ENCODE assay signal across 29 cellular contexts in the genomic region with DNA sequence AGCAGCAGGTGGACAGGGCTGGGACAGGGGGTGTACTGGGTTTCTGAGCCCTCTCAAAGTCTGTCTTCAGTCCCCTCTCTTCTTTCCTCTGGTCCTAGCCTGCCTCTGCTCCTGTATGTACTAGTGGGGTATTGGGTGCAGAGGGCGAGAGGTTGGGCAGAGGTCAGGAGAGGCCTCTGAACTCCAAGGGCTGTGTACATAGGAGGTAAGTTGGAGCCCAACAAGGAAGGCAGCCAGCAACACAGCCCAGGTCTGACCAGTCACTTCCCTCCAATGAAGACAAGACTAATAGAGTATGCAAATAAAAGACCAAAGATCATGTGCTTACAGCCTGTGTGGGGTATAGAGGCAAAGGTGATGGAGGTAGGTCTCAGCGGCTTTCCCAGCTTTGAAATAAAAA. TPM values are rescaled to one million over a fixed set of nuclear protein-coding genes. Genes with fewer than 3 reads are reported as not detected.
"Had no signal": no experiment of that assay in that cellular context is flagged by ENCODE, and none has a peak within 500 bp of the region (broad histone marks: within the 10 kb centered on the region; RNA-seq: fewer than 3 reads in every experiment).

A gene (minus strand): TSS at position 90 of the 400 bp plus-strand sequence. CDS start 181 bp downstream, outside the sequence.

- DNase-seq: activated CD4-positive, alpha-beta T cell treated with anti-CD3 and anti-CD28 coated beads for 36 hours; activated CD4-positive, alpha-beta T cell treated with anti-CD3 and anti-CD28 coated beads, Interleukin-2, amount 50 U/mL, for 48 hours; activated CD4-positive, CD25-positive, alpha-beta regulatory T cell; activated CD8-positive, alpha-beta memory T cell treated with anti-CD3 and anti-CD28 coated beads for 24 hours; activated effector memory CD4-positive, alpha-beta T cell treated with Interleukin-2 at 50 U/mL for 16 hours; activated naive CD4-positive, alpha-beta T cell treated with Interleukin-2 at 50 U/mL for 16 hours; adrenal gland; brain microvascular endothelial cell; foreskin fibroblast; heart left ventricle; hypothalamus; lower lobe of right lung; mesenchymal stem cell; mucosa of descending colon; ovary; retina; sigmoid colon; stimulated activated naive CD4-positive, alpha-beta T cell treated with Interleukin-2 at 50 U/mL for 16 hours; T-helper 1 cell; testis; transverse colon had no signal

- H3K4me3 Mint-ChIP-seq: activated CD4-positive, alpha-beta T cell treated with anti-CD3 and anti-CD28 coated beads for 36 hours; activated naive CD8-positive, alpha-beta T cell; natural killer cell treated with Interleukin-12 subunit alpha and Interleukin-12 subunit beta and Interleukin-15 and Interleukin-18, amount 100 ng/mL, for 72 hours; T-helper 2 cell treated with Interferon-gamma antibody and Interleukin-4, amounts not matched to agents 5 μg/mL and 100 μg/mL, for 36 hours had no signal

- H3K4me3 ChIP-seq: adrenal gland, ascending aorta, coronary artery, heart left ventricle, lower lobe of right lung, mucosa of descending colon, ovary, sigmoid colon, testis, transverse colon had no signal

- H3K27ac ChIP-seq: adrenal gland, ascending aorta, brain microvascular endothelial cell, coronary artery, heart left ventricle, lower lobe of right lung, ovary, sigmoid colon, testis, transverse colon had no signal

- ATAC-seq: activated CD4-positive, alpha-beta T cell treated with anti-CD3 and anti-CD28 coated beads for 36 hours; heart left ventricle; mucosa of descending colon had no signal

- H3K4me1 ChIP-seq: adrenal gland, ascending aorta, lower lobe of right lung, testis had no signal

- H3K27me3 Mint-ChIP-seq: activated CD4-positive, alpha-beta T cell treated with anti-CD3 and anti-CD28 coated beads for 36 hours; activated naive CD8-positive, alpha-beta T cell; progenitor cell of endocrine pancreas had no signal

- H3K4me1 Mint-ChIP-seq: activated CD4-positive, alpha-beta T cell treated with anti-CD3 and anti-CD28 coated beads for 36 hours had no signal

- H3K9me3 Mint-ChIP-seq: natural killer cell treated with Interleukin-12 subunit alpha and Interleukin-12 subunit beta and Interleukin-15 and Interleukin-18, amount 100 ng/mL, for 72 hours; T-helper 2 cell treated with Interferon-gamma antibody and Interleukin-4, amounts not matched to agents 5 μg/mL and 100 μg/mL, for 36 hours had no signal

- H3K9me3 ChIP-seq: adrenal gland, ascending aorta, heart left ventricle, lower lobe of right lung, mucosa of descending colon, ovary, sigmoid colon, testis, transverse colon had no signal

- H3K27ac Mint-ChIP-seq: activated CD4-positive, alpha-beta T cell treated with anti-CD3 and anti-CD28 coated beads for 36 hours; activated naive CD8-positive, alpha-beta T cell; natural killer cell treated with Interleukin-12 subunit alpha and Interleukin-12 subunit beta and Interleukin-15 and Interleukin-18, amount 100 ng/mL, for 72 hours; progenitor cell of endocrine pancreas; T-helper 2 cell treated with Interferon-gamma antibody and Interleukin-4, amounts not matched to agents 5 μg/mL and 100 μg/mL, for 36 hours had no signal

- H3K36me3 Mint-ChIP-seq: activated naive CD8-positive, alpha-beta T cell; natural killer cell treated with Interleukin-12 subunit alpha and Interleukin-12 subunit beta and Interleukin-15 and Interleukin-18, amount 100 ng/mL, for 72 hours had no signal

- H3K36me3 ChIP-seq: adrenal gland, ascending aorta, brain microvascular endothelial cell, heart left ventricle, lower lobe of right lung, ovary, sigmoid colon, transverse colon had no signal

- H3K27me3 ChIP-seq: ascending aorta, brain microvascular endothelial cell, heart left ventricle, ovary, sigmoid colon, testis, transverse colon had no signal

RNA-seq across cellular contexts. Expression of the gene that starts here (rescaled TPM):
- total RNA-seq: ascending aorta, kidney epithelial cell, myocyte had no signal
